ENCODE assay signal across 1 cellular context in genomic region chr2:241925821-241926441, GRCh38.
TF ChIP-seq lines count a peak whose summit lies in the region.

No MANE protein-coding gene starts in this region.

TF ChIP-seq in WTC11, 78 proteins besides CTCF, POLR2A, EP300 and RAD21:
- TF ChIP-seq FOXP4 (CRISPR knock-in tag; IDR thresholded peaks at IDR 0.05) (no peak), SP1 (CRISPR knock-in tag; conservative IDR thresholded peaks at IDR 0.05) (no peak)
TF ChIP-seq in WTC11: peak in this region for 0.
